8 cellular contexts compared by ENCODE assay signal in the genomic region with DNA sequence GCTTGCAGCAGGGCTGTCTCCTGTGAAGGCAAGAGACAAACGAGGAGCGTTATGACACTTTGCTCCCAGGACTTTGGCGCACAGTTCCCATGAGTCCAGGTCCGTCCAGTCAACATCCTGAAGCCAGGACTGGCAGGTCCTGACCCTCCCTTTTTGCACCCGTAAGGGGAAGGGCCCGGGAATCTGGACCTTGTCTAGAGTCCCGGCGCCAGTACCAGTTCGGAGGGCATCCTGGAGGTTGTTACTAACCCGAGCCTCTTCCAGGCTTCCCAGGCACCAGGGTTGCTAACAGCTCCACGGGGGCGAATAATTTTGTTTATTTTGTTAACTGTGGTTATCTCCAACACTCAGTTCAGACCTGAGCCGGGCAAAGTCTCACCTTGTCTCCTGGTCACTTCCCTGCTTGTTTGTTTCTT. TPM values are rescaled to one million over a fixed set of nuclear protein-coding genes. Genes with fewer than 3 reads are reported as not detected.
DNase-seq lines count a peak whose midpoint lies in the region; ATAC-seq and TF ChIP-seq lines count a peak whose summit lies in the region.

No MANE protein-coding gene starts in this region.

- H3K79me2 ChIP-seq in OCI-LY3 (ENCODE audit: low read length), result peaks cover 34% of the 10 kb centered on the region

- H3K9me3 ChIP-seq in OCI-LY3 (ENCODE audit: insufficient read depth, low read length) (no peaks in the 10 kb centered on the region), uterus (no peaks in the 10 kb centered on the region)
- no peaks in the 10 kb centered on the region for H3K9me3 ChIP-seq in effector memory CD4-positive, alpha-beta T cell (ENCODE audit: control insufficient read depth, low read length)

- no peak for ATAC-seq in HG03097 (IDR thresholded peaks at IDR 0.05; ENCODE audit: low FRiP score, unreplicated experiment)

- peak overlapping the region; percentile 67 for H3K9ac ChIP-seq in OCI-LY3 (ENCODE audit: low read length)

- H4K20me1 ChIP-seq in OCI-LY3 (ENCODE audit: insufficient read depth, low read length), result no peaks in the 10 kb centered on the region

- peak overlapping the region; percentile 94 for H3K4me2 ChIP-seq in OCI-LY3 (ENCODE audit: low read length)

- H3K27ac ChIP-seq in OCI-LY3 (ENCODE audit: low read length) (no peak overlapping the region), uterus (peak overlapping the region; percentile 87 to 88)
- H3K27ac ChIP-seq in effector memory CD4-positive, alpha-beta T cell (ENCODE audit: insufficient read depth, low read length, poor library complexity, severe bottlenecking), result peak overlapping the region; percentile 41

- no peaks in the 10 kb centered on the region for H3K27me3 ChIP-seq in OCI-LY3 (ENCODE audit: low read depth, low read length)
- peaks cover 3% of the 10 kb centered on the region for H3K27me3 ChIP-seq in effector memory CD4-positive, alpha-beta T cell (replicated peaks; ENCODE audit: control insufficient read depth, insufficient read depth, low read length, poor library complexity, severe bottlenecking)
- no peaks in the 10 kb centered on the region for H3K27me3 ChIP-seq in uterus

- no peak for TF ChIP-seq POLR2A in uterus (IDR thresholded peaks at IDR 0.05)

- intact Hi-C loops in uterus (cut with DNase I; ENCODE audit: low total_unique reads), result loop anchor here (5.0 kb wide), 1 partner anchor 116 kb away; a partner anchor contains a TSS

- H3K27ac Mint-ChIP-seq in mesothelial cell of epicardium, result peak overlapping the region; percentile 94

- DNase-seq in D341Med (ENCODE audit: low spot score), result peak; percentile 13
- DNase-seq in effector memory CD4-positive, alpha-beta T cell, result no peak
- DNase-seq in mesothelial cell of epicardium (ENCODE audit: low spot score in 2 of 2, unreplicated experiment in 2 of 2), result no peak
- peak; percentile 21 to 42 for DNase-seq in uterus
- DNase-seq in NCI-H146 (lab: John Stamatoyannopoulos, UW), result no peak
- DNase-seq in NCI-H1048 (lab: John Stamatoyannopoulos, UW), result no peak

- peak overlapping the region; percentile 85 for H3K4me3 ChIP-seq in OCI-LY3 (ENCODE audit: low read length)
- peak overlapping the region; percentile 81 for H3K4me3 ChIP-seq in effector memory CD4-positive, alpha-beta T cell (ENCODE audit: insufficient read depth, low read depth, low read length, poor library complexity, severe bottlenecking)
- H3K4me3 ChIP-seq in uterus, result peak overlapping the region; percentile 62 to 89

- peaks cover 2% of the 10 kb centered on the region for H3K36me3 Mint-ChIP-seq in mesothelial cell of epicardium

- H3K36me3 ChIP-seq in OCI-LY3 (replicated peaks; ENCODE audit: low read depth, low read length) (peaks cover 13% of the 10 kb centered on the region), uterus (no peaks in the 10 kb centered on the region)
- H3K36me3 ChIP-seq in effector memory CD4-positive, alpha-beta T cell (ENCODE audit: control insufficient read depth, insufficient read depth, low read length), result no peaks in the 10 kb centered on the region

- H3K4me1 ChIP-seq in OCI-LY3 (ENCODE audit: low read length) (peaks cover 5% of the 10 kb centered on the region), uterus (peaks cover 0 to 8% of the 10 kb centered on the region in 2 donors)
- peaks cover 13% of the 10 kb centered on the region for H3K4me1 ChIP-seq in effector memory CD4-positive, alpha-beta T cell (ENCODE audit: control insufficient read depth, insufficient read depth, low read length, poor library complexity, severe bottlenecking)

- peak overlapping the region; percentile 87 for H3K4me3 Mint-ChIP-seq in mesothelial cell of epicardium

- H3K4me1 Mint-ChIP-seq in mesothelial cell of epicardium, result peaks cover 53% of the 10 kb centered on the region

- peak overlapping the region; percentile 98 for H2AFZ ChIP-seq in OCI-LY3 (ENCODE audit: low read depth, low read length)

- H3K27me3 Mint-ChIP-seq in mesothelial cell of epicardium (ENCODE audit: low read depth), result no peaks in the 10 kb centered on the region

- no peaks in the 10 kb centered on the region for H3K9me3 Mint-ChIP-seq in mesothelial cell of epicardium

- TF ChIP-seq CTCF in OCI-LY3 (IDR thresholded peaks at IDR 0.05; ENCODE audit: low read depth, low read length) (no peak), mesothelial cell of epicardium (IDR thresholded peaks at IDR 0.05; ENCODE audit: unreplicated experiment) (no peak), uterus (IDR thresholded peaks at IDR 0.05) (no peak)

RNA-seq across cellular contexts. Expression of a gene that starts 0.7 kb away (rescaled TPM):
- 23.1 to 25.3 TPM (median 24.7 TPM) in 3 replicates for total RNA-seq in mesothelial cell of epicardium
- 10 to 100 TPM in 3 of 4 donors, 1 to 10 TPM in 1; 4.1 to 36.6 (median 30.8) TPM for total RNA-seq in uterus

Comparison
In these comparisons a context has a peak if more than half of its experiments do, and no peak if none do; other contexts are left out.
1. DNase-seq: peak in D341Med (single experiment) and uterus (2 of 2); none in effector memory CD4-positive, alpha-beta T cell (0 of 3), mesothelial cell of epicardium (0 of 2), NCI-H146 (single experiment) and NCI-H1048 (single experiment).
2. Peak in every context shown above with its lines, with median percentiles within 50 percentile points of each other: H3K4me3 ChIP-seq.